Comparison of ENCODE assay signal across 34 cellular contexts in the genomic region with DNA sequence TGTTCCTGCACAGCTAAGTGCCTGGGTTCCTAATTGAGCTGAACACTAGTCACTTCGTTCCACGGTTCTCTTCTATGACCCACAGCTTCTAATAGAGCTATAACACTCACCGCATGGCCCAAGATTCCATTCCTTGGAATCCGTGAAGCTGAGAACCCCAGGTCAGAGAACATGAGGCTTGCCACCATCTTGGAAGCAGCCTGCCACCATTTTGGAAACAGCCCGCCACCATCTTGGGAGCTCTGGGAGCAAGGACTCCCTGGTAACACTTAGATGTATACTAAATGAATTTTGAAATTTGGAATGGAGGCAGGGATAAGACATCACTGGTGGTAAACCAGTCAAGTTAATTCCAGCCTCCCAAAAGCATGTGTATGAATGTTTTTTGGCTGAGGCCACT.
"Had no signal": no experiment of that assay in that cellular context is flagged by ENCODE, and none has a peak within 500 bp of the region (broad histone marks: within the 10 kb centered on the region; RNA-seq: fewer than 3 reads in every experiment).

No MANE protein-coding gene starts in this region.

- H3K4me3 Mint-ChIP-seq: activated B cell treated with CpG ODN at 0.5 μM for 24 hours; activated CD4-positive, alpha-beta memory T cell treated with anti-CD3 and anti-CD28 coated beads for 36 hours; activated naive CD8-positive, alpha-beta T cell; activated T-cell treated with anti-CD3 and anti-CD28 coated beads, Interleukin-2, amount 50 U/mL, for 24 hours; activated T-cell treated with anti-CD3 and anti-CD28 coated beads, Interleukin-2, amount 50 U/mL, for 72 hours; activated T-helper 17 cell treated with anti-CD3 and anti-CD28 coated beads, Interleukin-2, amount 50 U/mL, for 72 hours; central memory CD8-positive, alpha-beta T cell; dendritic cell treated with granulocyte-macrophage colony-stimulating factor and Interleukin-4, amounts not matched to agents 40 ng/mL and 50 ng/mL, for 4 days; endodermal cell; T-helper 17 cell; T-helper 2 cell treated with Interferon-gamma antibody and Interleukin-4, amounts not matched to agents 5 μg/mL and 100 μg/mL, for 36 hours had no signal

- DNase-seq: activated B cell treated with CpG ODN at 0.5 μM for 24 hours; activated CD4-positive, alpha-beta memory T cell treated with anti-CD3 and anti-CD28 coated beads for 36 hours; activated CD4-positive, alpha-beta T cell treated with anti-CD3 and anti-CD28 coated beads for 48 hours; activated CD8-positive, alpha-beta memory T cell treated with anti-CD3 and anti-CD28 coated beads, Interleukin-2, amount 50 U/mL, for 48 hours; activated effector memory CD4-positive, alpha-beta T cell treated with Interleukin-2 at 50 U/mL for 16 hours; activated gamma-delta T cell treated with Interleukin-2 at 50 U/mL for 16 hours; activated naive CD4-positive, alpha-beta T cell treated with anti-CD3 and anti-CD28 coated beads, Interleukin-2, amount 50 U/mL, for 16 hours; activated naive CD4-positive, alpha-beta T cell treated with Interleukin-2 at 50 U/mL for 16 hours; activated T-cell treated with anti-CD3 and anti-CD28 coated beads for 4 hours; activated T-cell treated with anti-CD3 and anti-CD28 coated beads, Interleukin-2, amount 50 U/mL, for 24 hours; activated T-cell treated with anti-CD3 and anti-CD28 coated beads, Interleukin-2, amount 50 U/mL, for 72 hours; amniotic stem cell; anterior cingulate cortex; brain microvascular endothelial cell; dorsolateral prefrontal cortex; effector memory CD4-positive, alpha-beta T cell; endodermal cell; foreskin fibroblast; head of caudate nucleus; T-helper 1 cell; T-helper 17 cell; T1000; WERI-Rb-1 had no signal

- H3K36me3 Mint-ChIP-seq: activated CD4-positive, alpha-beta memory T cell treated with anti-CD3 and anti-CD28 coated beads for 36 hours; activated naive CD8-positive, alpha-beta T cell had no signal

- H3K27me3 ChIP-seq: brain microvascular endothelial cell, dorsolateral prefrontal cortex had no signal

- H3K27ac Mint-ChIP-seq: activated B cell treated with CpG ODN at 0.5 μM for 24 hours; activated CD4-positive, alpha-beta memory T cell treated with anti-CD3 and anti-CD28 coated beads for 36 hours; activated naive CD8-positive, alpha-beta T cell; activated T-cell treated with anti-CD3 and anti-CD28 coated beads, Interleukin-2, amount 50 U/mL, for 24 hours; activated T-cell treated with anti-CD3 and anti-CD28 coated beads, Interleukin-2, amount 50 U/mL, for 72 hours; dendritic cell treated with granulocyte-macrophage colony-stimulating factor and Interleukin-4, amounts not matched to agents 40 ng/mL and 50 ng/mL, for 4 days; endodermal cell; T-helper 17 cell; T-helper 2 cell treated with Interferon-gamma antibody and Interleukin-4, amounts not matched to agents 5 μg/mL and 100 μg/mL, for 36 hours had no signal

- H3K27ac ChIP-seq: brain microvascular endothelial cell, coronary artery, dorsolateral prefrontal cortex, WERI-Rb-1 had no signal

- H3K4me1 Mint-ChIP-seq: activated B cell treated with CpG ODN at 0.5 μM for 24 hours; activated T-helper 17 cell treated with anti-CD3 and anti-CD28 coated beads, Interleukin-2, amount 50 U/mL, for 72 hours; T-helper 17 cell had no signal

- H3K27me3 Mint-ChIP-seq: activated B cell treated with CpG ODN at 0.5 μM for 24 hours; activated CD4-positive, alpha-beta memory T cell treated with anti-CD3 and anti-CD28 coated beads for 36 hours; activated naive CD8-positive, alpha-beta T cell; activated T-cell treated with anti-CD3 and anti-CD28 coated beads, Interleukin-2, amount 50 U/mL, for 24 hours; activated T-helper 17 cell treated with anti-CD3 and anti-CD28 coated beads, Interleukin-2, amount 50 U/mL, for 72 hours; central memory CD8-positive, alpha-beta T cell; dendritic cell treated with granulocyte-macrophage colony-stimulating factor and Interleukin-4, amounts not matched to agents 40 ng/mL and 50 ng/mL, for 4 days; T-helper 17 cell had no signal

- H3K4me3 ChIP-seq: coronary artery, dorsolateral prefrontal cortex had no signal

- H3K36me3 ChIP-seq: brain microvascular endothelial cell, WERI-Rb-1 had no signal

- H3K9me3 Mint-ChIP-seq: activated B cell treated with CpG ODN at 0.5 μM for 24 hours; activated CD4-positive, alpha-beta memory T cell treated with anti-CD3 and anti-CD28 coated beads for 36 hours; activated T-cell treated with anti-CD3 and anti-CD28 coated beads, Interleukin-2, amount 50 U/mL, for 24 hours; activated T-cell treated with anti-CD3 and anti-CD28 coated beads, Interleukin-2, amount 50 U/mL, for 72 hours; central memory CD8-positive, alpha-beta T cell; dendritic cell treated with granulocyte-macrophage colony-stimulating factor and Interleukin-4, amounts not matched to agents 40 ng/mL and 50 ng/mL, for 4 days; T-helper 2 cell treated with Interferon-gamma antibody and Interleukin-4, amounts not matched to agents 5 μg/mL and 100 μg/mL, for 36 hours had no signal

- FAIRE-seq: astrocyte, bronchial epithelial cell, frontal cortex had no signal

- ATAC-seq: activated CD4-positive, CD25-positive, alpha-beta regulatory T cell treated with anti-CD3 and anti-CD28 coated beads, Interleukin-2, amount 50 U/mL, for 24 hours; activated T-cell treated with anti-CD3 and anti-CD28 coated beads, Interleukin-2, amount 50 U/mL, for 72 hours; activated T-helper 17 cell treated with anti-CD3 and anti-CD28 coated beads, Interleukin-2, amount 50 U/mL, for 72 hours; esophagus mucosa; T-helper 17 cell had no signal
